23 cellular contexts compared by ENCODE assay signal in genomic region chr11:45794169-45794568, GRCh38. TPM values are rescaled to one million over a fixed set of nuclear protein-coding genes. Genes with fewer than 3 reads are reported as not detected.
DNase-seq lines count a peak whose midpoint lies in the region; ATAC-seq lines count a peak whose summit lies in the region.
"Had no signal": no experiment of that assay in that cellular context is flagged by ENCODE, and none has a peak within 500 bp of the region (broad histone marks: within the 10 kb centered on the region; RNA-seq: fewer than 3 reads in every experiment).

No MANE protein-coding gene starts in this region.

- H3K4me3 Mint-ChIP-seq in CD8-positive, alpha-beta memory T cell: no peak overlapping the region
- H3K4me3 Mint-ChIP-seq: CD4-positive, alpha-beta T cell; central memory CD8-positive, alpha-beta T cell; neural progenitor cell had no signal

- POLR2A ChIA-PET in CD8-positive, alpha-beta memory T cell (lab: Charles Lee): no interaction called here

- ATAC-seq in left lobe of liver (peak; percentile 26), GM18517 (IDR thresholded peaks at IDR 0.05; ENCODE audit: unreplicated experiment) (no peak)
- ATAC-seq: K562, psoas muscle had no signal

- no peaks in the 10 kb centered on the region for H3K36me3 ChIP-seq in CD8-positive, alpha-beta memory T cell (ENCODE audit: insufficient read depth, low read length)
- H3K36me3 ChIP-seq: neural progenitor cell, vagina had no signal

- H3K27ac ChIP-seq in CD8-positive, alpha-beta memory T cell (ENCODE audit: low read depth, low read length): no peak overlapping the region
- H3K27ac ChIP-seq: neural progenitor cell, psoas muscle, vagina had no signal

- peak; percentile 82 for DNase-seq in COLO668 (lab: John Stamatoyannopoulos, UW; ENCODE audit: unreplicated experiment)
- DNase-seq in NCI-H1092 treated with DMSO at 0.1 percent for 48 hours (lab: John Stamatoyannopoulos, UW): peak; percentile 60
- DNase-seq in NCI-H748 (lab: John Stamatoyannopoulos, UW; ENCODE audit: unreplicated experiment): peak; percentile 85
- DNase-seq in left lobe of liver (ENCODE audit: low spot score): peak; percentile 46
- DNase-seq in T-helper 9 cell: no peak
- DNase-seq in CD8-positive, alpha-beta memory T cell: no peak
- no peak for DNase-seq in GM19238 (ENCODE audit: insufficient read length, low spot score)
- DNase-seq: activated CD4-positive, alpha-beta T cell treated with anti-CD3 and anti-CD28 coated beads, Interleukin-2, amount 50 U/mL, for 1 hour; activated naive CD4-positive, alpha-beta T cell treated with Interleukin-2 at 50 U/mL for 16 hours; aorta; CD4-positive, alpha-beta T cell; DND-41; effector CD8-positive, alpha-beta T cell; NCI-H2107; NK-92 treated with Interleukin-12 subunit alpha and Interleukin-12 subunit beta, amount 100 ng/mL, for 24 hours; psoas muscle; substantia nigra had no signal

- H3K27me3 Mint-ChIP-seq in CD8-positive, alpha-beta memory T cell: peaks cover 4 to 20% of the 10 kb centered on the region in 2 donors

- H3K4me3 ChIP-seq in CD8-positive, alpha-beta memory T cell (ENCODE audit: low read length): no peak overlapping the region
- H3K4me3 ChIP-seq: K562, neural progenitor cell, psoas muscle, smooth muscle cell, vagina had no signal

- H3K9me3 ChIP-seq in CD8-positive, alpha-beta memory T cell (ENCODE audit: low read length): no peaks in the 10 kb centered on the region
- H3K9me3 ChIP-seq: psoas muscle, vagina had no signal

- CTCF ChIA-PET in CD8-positive, alpha-beta memory T cell (lab: Charles Lee): interaction anchor here (3.0 kb wide), 1 partner anchor 22 kb away, joined by 13 read pairs; no protein-coding TSS in a partner anchor

- H3K9me3 Mint-ChIP-seq in CD8-positive, alpha-beta memory T cell: no peaks in the 10 kb centered on the region
- H3K9me3 Mint-ChIP-seq: CD4-positive, alpha-beta T cell; central memory CD8-positive, alpha-beta T cell; neural progenitor cell had no signal

- H3K27ac Mint-ChIP-seq in CD8-positive, alpha-beta memory T cell: no peak overlapping the region
- H3K27ac Mint-ChIP-seq: CD4-positive, alpha-beta T cell; neural progenitor cell had no signal

- no peaks in the 10 kb centered on the region for H3K4me1 ChIP-seq in CD8-positive, alpha-beta memory T cell (ENCODE audit: insufficient read depth, low read length)
- H3K4me1 ChIP-seq: neural progenitor cell, psoas muscle, vagina had no signal

- H3K36me3 Mint-ChIP-seq in CD8-positive, alpha-beta memory T cell: no peaks in the 10 kb centered on the region
- H3K36me3 Mint-ChIP-seq: neural progenitor cell had no signal

- H3K27me3 ChIP-seq in CD8-positive, alpha-beta memory T cell (ENCODE audit: insufficient read depth, low read length, poor library complexity, severe bottlenecking): no peaks in the 10 kb centered on the region
- H3K27me3 ChIP-seq: neural progenitor cell, vagina had no signal

- no peaks in the 10 kb centered on the region for H3K4me1 Mint-ChIP-seq in CD8-positive, alpha-beta memory T cell
- H3K4me1 Mint-ChIP-seq: central memory CD8-positive, alpha-beta T cell had no signal

RNA-seq across cellular contexts. Expression of gene SLC35C1, which starts 10.8 kb away (rescaled TPM):
- total RNA-seq in left lobe of liver: 13.2 TPM
- 10 to 100 TPM; 17.7 to 18.1 TPM for total RNA-seq in CD8-positive, alpha-beta memory T cell
- 22.4 TPM for polyA plus RNA-seq in CD8-positive, alpha-beta memory T cell

RNA-seq across cellular contexts. Expression of gene CRY2, which starts 53.1 kb away (rescaled TPM):
- 52.9 TPM for total RNA-seq in left lobe of liver
- 10 to 100 TPM; 16.6 to 17.8 TPM for total RNA-seq in CD8-positive, alpha-beta memory T cell
- polyA plus RNA-seq in CD8-positive, alpha-beta memory T cell: 27.1 TPM

Comparison
In these comparisons a context has a peak if more than half of its experiments do, and no peak if none do; other contexts are left out.
1. DNase-seq: peak in COLO668 (single experiment), NCI-H1092 treated with DMSO at 0.1 percent for 48 hours (single experiment), NCI-H748 (single experiment) and left lobe of liver (single experiment); none in T-helper 9 cell (single experiment), CD8-positive, alpha-beta memory T cell (0 of 5) and GM19238 (single experiment).